In the genomic region with DNA sequence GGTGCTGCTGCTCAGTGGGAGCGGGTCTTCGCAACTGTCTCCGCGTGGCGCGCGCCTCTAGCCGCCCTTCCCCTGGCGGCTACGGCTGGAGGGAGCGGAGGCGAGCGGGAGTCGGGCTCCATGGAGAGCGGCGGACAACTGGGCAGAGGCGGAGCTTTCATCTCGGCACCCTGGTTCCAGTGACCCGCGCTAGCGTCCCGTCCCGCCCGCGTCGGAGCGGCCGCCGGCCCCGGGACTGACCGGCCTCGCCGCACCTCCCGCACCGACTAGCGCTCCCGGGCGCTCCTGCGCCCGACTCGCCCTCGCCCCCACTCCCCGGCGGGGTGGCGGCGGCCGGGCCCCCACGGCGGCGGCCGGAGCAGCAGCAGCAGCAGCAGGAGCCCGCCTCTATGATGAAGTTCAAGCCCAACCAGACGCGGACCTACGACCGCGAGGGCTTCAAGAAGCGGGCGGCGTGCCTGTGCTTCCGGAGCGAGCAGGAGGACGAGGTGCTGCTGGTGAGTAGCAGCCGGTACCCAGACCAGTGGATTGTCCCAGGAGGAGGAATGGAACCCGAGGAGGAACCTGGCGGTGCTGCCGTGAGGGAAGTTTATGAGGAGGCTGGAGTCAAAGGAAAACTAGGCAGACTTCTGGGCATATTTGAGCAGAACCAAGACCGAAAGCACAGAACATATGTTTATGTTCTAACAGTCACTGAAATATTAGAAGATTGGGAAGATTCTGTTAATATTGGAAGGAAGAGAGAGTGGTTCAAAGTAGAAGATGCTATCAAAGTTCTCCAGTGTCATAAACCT, we compare ENCODE assay signal across 7 cellular contexts.
DNase-seq lines count a peak whose midpoint lies in the region; ATAC-seq lines count a peak whose summit lies in the region.
"Not testable (repeated sequence)": the region's sequence is repeated elsewhere in the genome, so short reads cannot be mapped to it uniquely, and the experiment has no call there.

No MANE protein-coding gene starts in this region.

- not testable (repeated sequence) for H3K4me1 Mint-ChIP-seq in effector memory CD8-positive, alpha-beta T cell (ENCODE audit: low read depth in 2 of 2); naive B cell

- H3K9me3 Mint-ChIP-seq in effector memory CD8-positive, alpha-beta T cell; naive B cell: not testable (repeated sequence)

- not testable (repeated sequence) for H3K27me3 Mint-ChIP-seq in effector memory CD8-positive, alpha-beta T cell; naive B cell

- not testable (repeated sequence) for H3K36me3 Mint-ChIP-seq in effector memory CD8-positive, alpha-beta T cell (ENCODE audit: insufficient read depth); naive B cell

- not testable (repeated sequence) for DNase-seq in effector memory CD8-positive, alpha-beta T cell; naive B cell

- not testable (repeated sequence) for H3K27ac Mint-ChIP-seq in effector memory CD8-positive, alpha-beta T cell; naive B cell

- H3K4me3 Mint-ChIP-seq in effector memory CD8-positive, alpha-beta T cell; naive B cell: not testable (repeated sequence)

- peak; percentile 59 for ATAC-seq in GM18907 (IDR thresholded peaks at IDR 0.05; ENCODE audit: unreplicated experiment)
- ATAC-seq in GM21390 (IDR thresholded peaks at IDR 0.05; ENCODE audit: unreplicated experiment): peak; percentile 40
- ATAC-seq in HG02759 (IDR thresholded peaks at IDR 0.05; ENCODE audit: unreplicated experiment): peak; percentile 54
- ATAC-seq in HG03139 (IDR thresholded peaks at IDR 0.05; ENCODE audit: unreplicated experiment): peak; percentile 31
- ATAC-seq in SK-N-SH treated with all-trans-retinoic acid at 6 μM for 48 hours: peak; percentile 81
- peak; percentile 76 for ATAC-seq in effector memory CD8-positive, alpha-beta T cell (replicated peaks)
- ATAC-seq in naive B cell (ENCODE audit: low read depth in 2 of 2): peak; percentile 54 to 61

Comparison
In these comparisons a context has a peak if more than half of its experiments do, and no peak if none do; other contexts are left out.
1. ATAC-seq: peak in every context shown above with its lines; median percentile 81 in SK-N-SH treated with all-trans-retinoic acid at 6 μM for 48 hours; 76 in effector memory CD8-positive, alpha-beta T cell; 59 in GM18907; 58 in naive B cell; 54 in HG02759; 40 in GM21390; 31 in HG03139.